Comparison of ENCODE assay signal across 9 cellular contexts in genomic region chr11:45105233-45105992, GRCh38. TPM values are rescaled to one million over a fixed set of nuclear protein-coding genes. Genes with fewer than 3 reads are reported as not detected.
DNase-seq lines count a peak whose midpoint lies in the region; ATAC-seq and TF ChIP-seq lines count a peak whose summit lies in the region.
"Had no signal": no experiment of that assay in that cellular context is flagged by ENCODE, and none has a peak within 500 bp of the region (broad histone marks: within the 10 kb centered on the region; RNA-seq: fewer than 3 reads in every experiment).

No MANE protein-coding gene starts in this region.

- DNase-seq in GDM1 (lab: John Stamatoyannopoulos, UW) (peak; percentile 64), fibroblast of pulmonary artery (ENCODE audit: low read depth) (peak; percentile 80), non-pigmented ciliary epithelial cell (ENCODE audit: low read depth) (peak; percentile 22), testis (peak; percentile 76)
- peak; percentile 38 for DNase-seq in Jurkat, Clone E6-1 (ENCODE audit: low read depth, low spot score)
- DNase-seq in activated T-helper 1 cell treated with anti-CD3 and anti-CD28 coated beads, Interleukin-12 subunit alpha, Interleukin-12 subunit beta, Interleukin-2, Interleukin-4 antibody, amounts not matched to agents 30 ng/mL and 10 ng/mL and 1 ng/mL, durations not matched to agents 14 hours and 24 hours and 36 hours (ENCODE audit: low spot score): peak; percentile 31

- peaks cover 8% of the 10 kb centered on the region for H3K4me1 ChIP-seq in testis

- intact Hi-C loops in activated T-helper 1 cell treated with anti-CD3 and anti-CD28 coated beads, Interleukin-12 subunit alpha, Interleukin-12 subunit beta, Interleukin-2, Interleukin-4 antibody, amounts not matched to agents 30 ng/mL and 10 ng/mL and 1 ng/mL, durations not matched to agents 14 hours and 24 hours and 36 hours (cut with micrococcal nuclease): loop anchor here (1.0 kb wide), 1 partner anchor 178 kb away; no protein-coding TSS in a partner anchor
- intact Hi-C loops in testis (cut with DNase I; ENCODE audit: low total_unique reads): loop anchor here (2.0 to 5.0 kb wide), 3 partner anchors 169 to 227 kb away; no protein-coding TSS in a partner anchor

- H3K27me3 ChIP-seq in testis: no peaks in the 10 kb centered on the region

- no peaks in the 10 kb centered on the region for H3K9me3 Mint-ChIP-seq in activated T-helper 1 cell treated with anti-CD3 and anti-CD28 coated beads, Interleukin-12 subunit alpha, Interleukin-12 subunit beta, Interleukin-2, Interleukin-4 antibody, amounts not matched to agents 30 ng/mL and 10 ng/mL and 1 ng/mL, durations not matched to agents 14 hours and 24 hours and 36 hours
- H3K9me3 Mint-ChIP-seq: dendritic cell treated with granulocyte-macrophage colony-stimulating factor and Interleukin-4, amounts not matched to agents 40 ng/mL and 50 ng/mL, for 4 days had no signal

- no peaks in the 10 kb centered on the region for H3K36me3 Mint-ChIP-seq in activated T-helper 1 cell treated with anti-CD3 and anti-CD28 coated beads, Interleukin-12 subunit alpha, Interleukin-12 subunit beta, Interleukin-2, Interleukin-4 antibody, amounts not matched to agents 30 ng/mL and 10 ng/mL and 1 ng/mL, durations not matched to agents 14 hours and 24 hours and 36 hours (ENCODE audit: low read depth)

- peak; percentile 93 for TF ChIP-seq CTCF in fibroblast of pulmonary artery (IDR thresholded peaks at IDR 0.05; ENCODE audit: low read length, missing control alignments)
- TF ChIP-seq CTCF in testis (IDR thresholded peaks at IDR 0.05): peak; percentile 90 to 91 (median 91)

- no peaks in the 10 kb centered on the region for H3K36me3 ChIP-seq in testis (ENCODE audit: low read depth, missing control alignments)

- 33 to 39% methylated on average over 2 to 7 of the region's 7 CpGs for WGBS in testis, 2 donors

- H3K27ac Mint-ChIP-seq in activated T-helper 1 cell treated with anti-CD3 and anti-CD28 coated beads, Interleukin-12 subunit alpha, Interleukin-12 subunit beta, Interleukin-2, Interleukin-4 antibody, amounts not matched to agents 30 ng/mL and 10 ng/mL and 1 ng/mL, durations not matched to agents 14 hours and 24 hours and 36 hours: no peak overlapping the region
- H3K27ac Mint-ChIP-seq: dendritic cell treated with granulocyte-macrophage colony-stimulating factor and Interleukin-4, amounts not matched to agents 40 ng/mL and 50 ng/mL, for 4 days had no signal

- no peak for TF ChIP-seq POLR2A in testis (IDR thresholded peaks at IDR 0.05)

- no peak overlapping the region for H3K4me3 Mint-ChIP-seq in activated T-helper 1 cell treated with anti-CD3 and anti-CD28 coated beads, Interleukin-12 subunit alpha, Interleukin-12 subunit beta, Interleukin-2, Interleukin-4 antibody, amounts not matched to agents 30 ng/mL and 10 ng/mL and 1 ng/mL, durations not matched to agents 14 hours and 24 hours and 36 hours
- H3K4me3 Mint-ChIP-seq: dendritic cell treated with granulocyte-macrophage colony-stimulating factor and Interleukin-4, amounts not matched to agents 40 ng/mL and 50 ng/mL, for 4 days had no signal

- peaks cover 12% of the 10 kb centered on the region for H3K27me3 Mint-ChIP-seq in activated T-helper 1 cell treated with anti-CD3 and anti-CD28 coated beads, Interleukin-12 subunit alpha, Interleukin-12 subunit beta, Interleukin-2, Interleukin-4 antibody, amounts not matched to agents 30 ng/mL and 10 ng/mL and 1 ng/mL, durations not matched to agents 14 hours and 24 hours and 36 hours (ENCODE audit: insufficient read depth)

- ATAC-seq in GM21360 (IDR thresholded peaks at IDR 0.05; ENCODE audit: unreplicated experiment): no peak

- H3K4me3 ChIP-seq in Jurkat, Clone E6-1 (ENCODE audit: low read length): no peak overlapping the region
- H3K4me3 ChIP-seq in fibroblast of pulmonary artery (replicated peaks; ENCODE audit: low read depth, low read length): no peak overlapping the region
- H3K4me3 ChIP-seq in testis: no peak overlapping the region

- H3K4me1 Mint-ChIP-seq in activated T-helper 1 cell treated with anti-CD3 and anti-CD28 coated beads, Interleukin-12 subunit alpha, Interleukin-12 subunit beta, Interleukin-2, Interleukin-4 antibody, amounts not matched to agents 30 ng/mL and 10 ng/mL and 1 ng/mL, durations not matched to agents 14 hours and 24 hours and 36 hours (ENCODE audit: low read depth): peaks cover 24% of the 10 kb centered on the region

- no peaks in the 10 kb centered on the region for H3K9me3 ChIP-seq in testis

- H3K27ac ChIP-seq in testis: no peak overlapping the region

TF ChIP-seq in PFSK-1, 5 proteins besides CTCF, POLR2A, EP300 and RAD21:
- TF ChIP-seq FOXP2 (optimal IDR thresholded peaks at IDR 0.05; ENCODE audit: borderline replicate concordance, extremely low read depth, extremely low read length, insufficient read depth) (peak; percentile 52), SIN3A (IDR thresholded peaks at IDR 0.05; ENCODE audit: borderline replicate concordance, insufficient read depth, low read length) (no peak)

RNA-seq across cellular contexts. Expression of gene PRDM11, which starts 41.0 kb away (rescaled TPM):
- 4.0 TPM for polyA plus RNA-seq in Jurkat, Clone E6-1 (2012; ENCODE audit: insufficient read depth, insufficient read length)
- 2.3 TPM for polyA plus RNA-seq in PFSK-1 (2012; ENCODE audit: insufficient read length, low read depth)
- 1.3 and 2.2 TPM in 2 replicates for total RNA-seq in activated T-helper 1 cell treated with anti-CD3 and anti-CD28 coated beads, Interleukin-12 subunit alpha, Interleukin-12 subunit beta, Interleukin-2, Interleukin-4 antibody, amounts not matched to agents 30 ng/mL and 10 ng/mL and 1 ng/mL, durations not matched to agents 14 hours and 24 hours and 36 hours
- 10 to 100 TPM; 13.6 to 15.9 TPM for total RNA-seq in testis
- 6.4 TPM for polyA plus RNA-seq in testis (ENCODE audit: insufficient read depth, low read depth, low replicate concordance)

Comparison
In these comparisons a context has a peak if more than half of its experiments do, and no peak if none do; other contexts are left out.
1. DNase-seq: peak in every context shown above with its lines; median percentile 80 in fibroblast of pulmonary artery; 76 in testis; 64 in GDM1; 38 in Jurkat, Clone E6-1; 31 in activated T-helper 1 cell treated with anti-CD3 and anti-CD28 coated beads, Interleukin-12 subunit alpha, Interleukin-12 subunit beta, Interleukin-2, Interleukin-4 antibody, amounts not matched to agents 30 ng/mL and 10 ng/mL and 1 ng/mL, durations not matched to agents 14 hours and 24 hours and 36 hours; 22 in non-pigmented ciliary epithelial cell.